Comparison of ENCODE assay signal across 3 cellular contexts in genomic region chr16:83023011-83023410, GRCh38.
"Had no signal": no experiment of that assay in that cellular context is flagged by ENCODE, and none has a peak within 500 bp of the region (broad histone marks: within the 10 kb centered on the region; RNA-seq: fewer than 3 reads in every experiment).

No MANE protein-coding gene starts in this region.

- DNase-seq: H9 had no signal

- H2AFZ ChIP-seq: GM23338 had no signal

- H3K4me3 Mint-ChIP-seq: GM23338, H9 had no signal

- H3K27ac Mint-ChIP-seq: GM23338, H9 had no signal

- H3K9me3 Mint-ChIP-seq: GM23338 had no signal

- H3K4me3 ChIP-seq: GM23338, K562 had no signal

- H3K4me2 ChIP-seq: GM23338 had no signal

- ATAC-seq: GM23338, K562 had no signal

- H3K4me1 Mint-ChIP-seq: GM23338, H9 had no signal
